21 cellular contexts compared by ENCODE assay signal in genomic region chr17:28942925-28943324, GRCh38.
"Had no signal": no experiment of that assay in that cellular context is flagged by ENCODE, and none has a peak within 500 bp of the region (broad histone marks: within the 10 kb centered on the region; RNA-seq: fewer than 3 reads in every experiment).

No MANE protein-coding gene starts in this region.

- H3K4me3 Mint-ChIP-seq: neural crest cell had no signal

- DNase-seq: cortex of kidney; dorsolateral prefrontal cortex; effector CD8-positive, alpha-beta T cell; heart right ventricle; hypothalamus; islet precursor cell; mammary epithelial cell; mucosa of descending colon; naive thymus-derived CD8-positive, alpha-beta T cell; nucleus accumbens; ovary; right cardiac atrium; stimulated activated CD4-positive, alpha-beta T cell treated with anti-CD3 and anti-CD28 coated beads, Interleukin-2, amount 100 ng/mL, for 48 hours; stomach; substantia nigra; transverse colon had no signal

- H3K27me3 Mint-ChIP-seq: naive thymus-derived CD8-positive, alpha-beta T cell had no signal

- H3K9me3 ChIP-seq: heart right ventricle, mucosa of descending colon, ovary, stomach, thoracic aorta, transverse colon had no signal

- H3K27me3 ChIP-seq: dorsolateral prefrontal cortex, heart right ventricle, ovary, stomach, transverse colon had no signal

- H3K27ac ChIP-seq: heart right ventricle, ovary, stomach, thoracic aorta, transverse colon had no signal

- H3K4me3 ChIP-seq: dorsolateral prefrontal cortex, heart right ventricle, mucosa of descending colon, ovary, smooth muscle cell, stomach, thoracic aorta, transverse colon had no signal

- H3K9me3 Mint-ChIP-seq: naive thymus-derived CD8-positive, alpha-beta T cell; neural crest cell had no signal

- ATAC-seq: esophagus mucosa; heart right ventricle; left lobe of liver; mucosa of descending colon; naive thymus-derived CD8-positive, alpha-beta T cell; right cardiac atrium had no signal

- H3K36me3 ChIP-seq: ovary, thoracic aorta, transverse colon had no signal
